ENCODE assay signal across 23 cellular contexts in genomic region chr16:69532761-69533459, GRCh38. TPM values are rescaled to one million over a fixed set of nuclear protein-coding genes. Genes with fewer than 3 reads are reported as not detected.
DNase-seq lines count a peak whose midpoint lies in the region; ATAC-seq, FAIRE-seq and TF ChIP-seq lines count a peak whose summit lies in the region.
"Had no signal": no experiment of that assay in that cellular context is flagged by ENCODE, and none has a peak within 500 bp of the region (broad histone marks: within the 10 kb centered on the region; RNA-seq: fewer than 3 reads in every experiment).

No MANE protein-coding gene starts in this region.

- no peaks in the 10 kb centered on the region for H3K9me3 Mint-ChIP-seq in activated CD8-positive, alpha-beta memory T cell treated with anti-CD3 and anti-CD28 coated beads, Interleukin-2, amount 10 ng/mL, durations not matched to agents 7 days and 5 days (ENCODE audit: low read depth)
- H3K9me3 Mint-ChIP-seq: stimulated activated naive B cell treated with anti-CD40 and anti-IgM and Interleukin-4, amounts not matched to agents 10 μg/mL and 1 μg/mL and 100 μg/mL, for 72 hours had no signal

- H3K79me2 ChIP-seq in Karpas-422 (ENCODE audit: low read length) (no peaks in the 10 kb centered on the region), trophoblast cell (ENCODE audit: control insufficient read depth, insufficient read depth, low read length, poor library complexity) (no peaks in the 10 kb centered on the region)

- CTCF ChIA-PET in activated CD8-positive, alpha-beta memory T cell treated with anti-CD3 and anti-CD28 coated beads, Interleukin-2, amount 10 ng/mL, durations not matched to agents 7 days and 5 days (lab: Charles Lee): no interaction called here

- H3K4me2 ChIP-seq in Karpas-422 (ENCODE audit: low read depth, low read length, poor library complexity, severe bottlenecking): peak overlapping the region; percentile 68
- H3K4me2 ChIP-seq in trophoblast cell (ENCODE audit: low read length): no peak overlapping the region

- whole genome bisulfite sequencing in trophoblast cell (ENCODE audit: extremely low coverage, insufficient coverage, insufficient read length): no CpG with 5 or more reads among the region's 9 CpGs

- H2BK5ac ChIP-seq in trophoblast cell (ENCODE audit: low read depth, low read length, poor library complexity): no peak overlapping the region

- no peaks in the 10 kb centered on the region for H4K20me1 ChIP-seq in Karpas-422 (ENCODE audit: insufficient read depth, low read depth, low read length)

- no peaks in the 10 kb centered on the region for H3K27me3 Mint-ChIP-seq in activated CD8-positive, alpha-beta memory T cell treated with anti-CD3 and anti-CD28 coated beads, Interleukin-2, amount 10 ng/mL, durations not matched to agents 7 days and 5 days
- H3K27me3 Mint-ChIP-seq: stimulated activated naive B cell treated with anti-CD40 and anti-IgM and Interleukin-4, amounts not matched to agents 10 μg/mL and 1 μg/mL and 100 μg/mL, for 72 hours had no signal

- TF ChIP-seq CTCF in epithelial cell of proximal tubule (conservative IDR thresholded peaks at IDR 0.05; ENCODE audit: low read depth, low read length) (peak; percentile 9), kidney (IDR thresholded peaks at IDR 0.05; ENCODE audit: borderline replicate concordance, extremely low read depth, insufficient read depth) (no peak)

- peaks cover 21% of the 10 kb centered on the region for H3K4me1 Mint-ChIP-seq in activated CD8-positive, alpha-beta memory T cell treated with anti-CD3 and anti-CD28 coated beads, Interleukin-2, amount 10 ng/mL, durations not matched to agents 7 days and 5 days

- H3K27ac ChIP-seq in Karpas-422 (ENCODE audit: low read length) (no peak overlapping the region), trophoblast cell (ENCODE audit: low read depth, low read length) (no peak overlapping the region), kidney (ENCODE audit: low read depth in 2 of 2, low read length in 2 of 2) (no peak overlapping the region)
- H3K27ac ChIP-seq: gastrocnemius medialis, left ventricle myocardium inferior, psoas muscle, SJCRH30, upper lobe of left lung had no signal

- no peak overlapping the region for H3K23ac ChIP-seq in trophoblast cell (ENCODE audit: low read length)

- H3K27me3 ChIP-seq in Karpas-422 (ENCODE audit: low read length) (no peaks in the 10 kb centered on the region; the same call in 1 of the 2 replicates), trophoblast cell (ENCODE audit: insufficient read depth, low read length) (no peaks in the 10 kb centered on the region)
- H3K27me3 ChIP-seq: gastrocnemius medialis, MG63, SJCRH30, upper lobe of left lung had no signal

- H3K9me2 ChIP-seq in Karpas-422 (replicated peaks; ENCODE audit: insufficient read depth, low read length): no peaks in the 10 kb centered on the region

- H2BK120ac ChIP-seq in trophoblast cell (ENCODE audit: insufficient read depth, low read length, poor library complexity): no peak overlapping the region

- no peak overlapping the region for H4K91ac ChIP-seq in trophoblast cell (ENCODE audit: low read depth, low read length)

- no peak overlapping the region for H3K4me3 Mint-ChIP-seq in activated CD8-positive, alpha-beta memory T cell treated with anti-CD3 and anti-CD28 coated beads, Interleukin-2, amount 10 ng/mL, durations not matched to agents 7 days and 5 days
- H3K4me3 Mint-ChIP-seq: stimulated activated naive B cell treated with anti-CD40 and anti-IgM and Interleukin-4, amounts not matched to agents 10 μg/mL and 1 μg/mL and 100 μg/mL, for 72 hours had no signal

- H3K4me3 ChIP-seq in Karpas-422 (ENCODE audit: low read length): peak overlapping the region; percentile 27; the same call in 1 of the 2 replicates
- H3K4me3 ChIP-seq in epithelial cell of proximal tubule (ENCODE audit: low read depth, low read length): no peak overlapping the region
- no peak overlapping the region for H3K4me3 ChIP-seq in trophoblast cell (ENCODE audit: low read depth, low read length)
- H3K4me3 ChIP-seq in kidney (ENCODE audit: low read length in 2 of 2): no peak overlapping the region
- H3K4me3 ChIP-seq: gastrocnemius medialis, left ventricle myocardium inferior, MG63, psoas muscle, SJCRH30, upper lobe of left lung had no signal

- no peak overlapping the region for H3K27ac Mint-ChIP-seq in activated CD8-positive, alpha-beta memory T cell treated with anti-CD3 and anti-CD28 coated beads, Interleukin-2, amount 10 ng/mL, durations not matched to agents 7 days and 5 days
- H3K27ac Mint-ChIP-seq: stimulated activated naive B cell treated with anti-CD40 and anti-IgM and Interleukin-4, amounts not matched to agents 10 μg/mL and 1 μg/mL and 100 μg/mL, for 72 hours had no signal

- no peak overlapping the region for H4K12ac ChIP-seq in trophoblast cell (ENCODE audit: low read depth, low read length)

- H3K36me3 ChIP-seq in Karpas-422 (ENCODE audit: insufficient read depth, low read length) (no peaks in the 10 kb centered on the region), trophoblast cell (ENCODE audit: control insufficient read depth in 1 of 2, insufficient read depth in 2 of 2, low read length in 2 of 2) (no peaks in the 10 kb centered on the region), kidney (ENCODE audit: control insufficient read depth in 1 of 2, insufficient read depth in 2 of 2, low read length in 2 of 2) (no peaks in the 10 kb centered on the region)
- H3K36me3 ChIP-seq: gastrocnemius medialis, left ventricle myocardium inferior, MG63, SJCRH30, upper lobe of left lung had no signal

- H2BK12ac ChIP-seq in trophoblast cell (ENCODE audit: low read length): peak overlapping the region; percentile 84

- H3K9ac ChIP-seq in Karpas-422 (ENCODE audit: low read length): no peak overlapping the region
- H3K9ac ChIP-seq in trophoblast cell (ENCODE audit: low read length): no peak overlapping the region
- no peak overlapping the region for H3K9ac ChIP-seq in kidney (ENCODE audit: low read length in 2 of 2)

- no peak overlapping the region for H2AK5ac ChIP-seq in trophoblast cell (ENCODE audit: low read length)

- DNase-seq in activated CD8-positive, alpha-beta memory T cell treated with anti-CD3 and anti-CD28 coated beads for 24 hours: peak; percentile 5
- no peak for DNase-seq in activated CD8-positive, alpha-beta memory T cell treated with anti-CD3 and anti-CD28 coated beads, Interleukin-2, amount 10 ng/mL, durations not matched to agents 7 days and 5 days
- DNase-seq in Karpas-422 (no peak), epithelial cell of proximal tubule (ENCODE audit: low read depth) (no peak), trophoblast cell (peak in 1 of 2 donors; percentile 30), kidney (no peak), amygdala (lab: John Stamatoyannopoulos, UW) (no peak)
- DNase-seq: activated naive CD4-positive, alpha-beta T cell treated with Interleukin-2 at 50 U/mL for 16 hours; DMS53; gastrocnemius medialis; left ventricle myocardium inferior; MG63; NCI-H187 treated with DMSO at 0.1 percent for 48 hours; NCI-H510A treated with DMSO at 0.1 percent for 48 hours; psoas muscle; SJCRH30; stimulated activated CD4-positive, alpha-beta T cell treated with anti-CD3 and anti-CD28 coated beads, Interleukin-12 subunit alpha, Interleukin-12 subunit beta, amount 100 ng/mL, for 4 hours; stimulated activated naive B cell treated with anti-CD40 and anti-IgM and Interleukin-4, amounts not matched to agents 10 μg/mL and 1 μg/mL and 100 μg/mL, for 72 hours; upper lobe of left lung had no signal

- no peak for FAIRE-seq in kidney (lab: Jason Lieb, UNC)
- FAIRE-seq: GM18507, GM19239 had no signal

- no peak overlapping the region for H4K8ac ChIP-seq in trophoblast cell (ENCODE audit: low read depth, low read length)

- H3K18ac ChIP-seq in trophoblast cell (ENCODE audit: low read length): no peak overlapping the region

- intact Hi-C loops in kidney (cut with DNase I): no loop called here

- H3K14ac ChIP-seq in trophoblast cell (ENCODE audit: low read length): no peak overlapping the region

- peaks cover 39% of the 10 kb centered on the region for H3K4me1 ChIP-seq in Karpas-422 (ENCODE audit: low read length)
- H3K4me1 ChIP-seq in trophoblast cell (ENCODE audit: control insufficient read depth in 1 of 2, insufficient read depth in 2 of 2, low read length in 2 of 2): peaks cover 7 to 11% of the 10 kb centered on the region in 2 experiments
- peaks cover 0 to 4% of the 10 kb centered on the region in 2 donors for H3K4me1 ChIP-seq in kidney (ENCODE audit: control insufficient read depth in 1 of 2, insufficient read depth in 1 of 2, low read depth in 1 of 2, low read length in 2 of 2)

- H3K79me1 ChIP-seq in trophoblast cell (ENCODE audit: low read length): peaks cover 11% of the 10 kb centered on the region

- H2AFZ ChIP-seq in Karpas-422 (ENCODE audit: low read length) (0 out of 2 replicates have a peak overlapping the region, but pooled peaks have one; percentile 2), trophoblast cell (ENCODE audit: insufficient read depth, low read length, poor library complexity) (no peak overlapping the region)

- peaks cover 2% of the 10 kb centered on the region for H3K36me3 Mint-ChIP-seq in activated CD8-positive, alpha-beta memory T cell treated with anti-CD3 and anti-CD28 coated beads, Interleukin-2, amount 10 ng/mL, durations not matched to agents 7 days and 5 days
- H3K36me3 Mint-ChIP-seq: stimulated activated naive B cell treated with anti-CD40 and anti-IgM and Interleukin-4, amounts not matched to agents 10 μg/mL and 1 μg/mL and 100 μg/mL, for 72 hours had no signal

- H3K9me3 ChIP-seq in Karpas-422 (ENCODE audit: low read length): no peaks in the 10 kb centered on the region
- no peaks in the 10 kb centered on the region for H3K9me3 ChIP-seq in trophoblast cell (ENCODE audit: insufficient read depth, low read depth, low read length)
- no peaks in the 10 kb centered on the region for H3K9me3 ChIP-seq in kidney (ENCODE audit: control insufficient read depth in 1 of 2, low read length in 2 of 2)
- H3K9me3 ChIP-seq: gastrocnemius medialis, left ventricle myocardium inferior, MG63, psoas muscle, SJCRH30, upper lobe of left lung had no signal

- no peak overlapping the region for H3K4ac ChIP-seq in trophoblast cell (ENCODE audit: low read depth, low read length)

- ATAC-seq in activated CD8-positive, alpha-beta memory T cell treated with anti-CD3 and anti-CD28 coated beads, Interleukin-2, amount 10 ng/mL, durations not matched to agents 7 days and 5 days: no peak
- ATAC-seq in HG02938 (IDR thresholded peaks at IDR 0.05; ENCODE audit: unreplicated experiment): no peak
- ATAC-seq: activated CD4-positive, CD25-positive, alpha-beta regulatory T cell treated with anti-CD3 and anti-CD28 coated beads, Interleukin-2, amount 50 U/mL, for 24 hours; gastrocnemius medialis; psoas muscle; stimulated activated naive B cell treated with anti-CD40 and anti-IgM and Interleukin-4, amounts not matched to agents 10 μg/mL and 1 μg/mL and 100 μg/mL, for 72 hours had no signal

RNA-seq across cellular contexts. Expression of gene NFAT5, which starts 32.9 kb away (rescaled TPM):
- total RNA-seq in activated CD8-positive, alpha-beta memory T cell treated with anti-CD3 and anti-CD28 coated beads, Interleukin-2, amount 10 ng/mL, durations not matched to agents 7 days and 5 days: 10 to 100 TPM; 28.7 to 36.8 TPM
- 10.1 and 41.6 TPM in 2 replicates for total RNA-seq in Karpas-422 (2014; rRNA removed; shearing (Covaris generic); ENCODE audit: low replicate concordance)
- total RNA-seq in epithelial cell of proximal tubule: 5.1 and 6.5 TPM in 2 replicates
- 26.0 and 26.1 TPM in 2 replicates for polyA plus RNA-seq in trophoblast cell (2013)
- total RNA-seq in kidney: 83.7 TPM
- polyA plus RNA-seq in kidney (ENCODE audit: insufficient read depth, low read depth, low replicate concordance): 1.9 TPM
